2 cellular contexts compared by ENCODE assay signal in the genomic region with DNA sequence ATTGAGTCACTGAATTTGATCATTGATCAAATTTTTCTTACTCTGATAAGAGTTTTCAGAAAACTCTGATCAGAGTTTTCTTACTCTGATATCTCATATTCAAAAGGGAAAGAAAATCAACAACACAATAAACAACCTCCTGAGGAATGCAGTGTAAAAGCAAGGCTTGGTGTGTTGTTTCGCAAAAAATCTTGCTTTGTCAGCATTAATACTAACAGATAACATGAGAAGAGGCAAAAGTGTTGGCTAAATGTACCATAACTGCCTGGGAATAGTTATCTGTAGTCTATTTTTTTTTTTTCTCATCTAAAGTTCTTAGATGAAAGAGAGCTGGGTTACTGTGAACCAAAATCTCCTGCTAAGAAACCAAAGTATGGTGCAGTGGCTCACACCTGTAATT.
TF ChIP-seq lines count a peak whose summit lies in the region.

No MANE protein-coding gene starts in this region.

TF ChIP-seq in A549, 52 proteins besides CTCF, POLR2A, EP300 and RAD21:
- peak; percentile 87 for TF ChIP-seq MAFK (IDR thresholded peaks at IDR 0.05; ENCODE audit: partially characterized antibody)
- TF ChIP-seq JUNB (IDR thresholded peaks at IDR 0.05): no peak

TF ChIP-seq in H1, 55 proteins besides CTCF, POLR2A, EP300 and RAD21:
- TF ChIP-seq KDM4A (IDR thresholded peaks at IDR 0.05; ENCODE audit: low read depth, low read length, severe bottlenecking) (no peak), CHD7 (IDR thresholded peaks at IDR 0.05; ENCODE audit: insufficient replicate concordance, low read length) (no peak), MAFK (IDR thresholded peaks at IDR 0.05; ENCODE audit: low read depth, low read length) (peak; percentile 89; the same call in 1 of the 2 replicates), RBBP5 (IDR thresholded peaks at IDR 0.05; ENCODE audit: borderline replicate concordance, low read depth, low read length) (no peak), TAF7 (optimal IDR thresholded peaks at IDR 0.05; ENCODE audit: borderline replicate concordance, low read depth, low read length) (no peak)
- TF ChIP-seq, protein P1, sequence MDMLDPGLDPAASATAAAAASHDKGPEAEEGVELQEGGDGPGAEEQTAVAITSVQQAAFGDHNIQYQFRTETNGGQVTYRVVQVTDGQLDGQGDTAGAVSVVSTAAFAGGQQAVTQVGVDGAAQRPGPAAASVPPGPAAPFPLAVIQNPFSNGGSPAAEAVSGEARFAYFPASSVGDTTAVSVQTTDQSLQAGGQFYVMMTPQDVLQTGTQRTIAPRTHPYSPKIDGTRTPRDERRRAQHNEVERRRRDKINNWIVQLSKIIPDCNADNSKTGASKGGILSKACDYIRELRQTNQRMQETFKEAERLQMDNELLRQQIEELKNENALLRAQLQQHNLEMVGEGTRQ (IDR thresholded peaks at IDR 0.05; ENCODE audit: low read length): no peak
